8 cellular contexts compared by ENCODE assay signal in genomic region chr1:42319871-42320484, GRCh38. TPM values are rescaled to one million over a fixed set of nuclear protein-coding genes. Genes with fewer than 3 reads are reported as not detected.
DNase-seq lines count a peak whose midpoint lies in the region; ATAC-seq and TF ChIP-seq lines count a peak whose summit lies in the region.

No MANE protein-coding gene starts in this region.

- no peaks in the 10 kb centered on the region for H3K27me3 ChIP-seq in lower lobe of right lung (ENCODE audit: low read depth)

- no peak overlapping the region for H3K4me3 ChIP-seq in fibroblast of villous mesenchyme (ENCODE audit: low read depth, low read length)
- no peak overlapping the region for H3K4me3 ChIP-seq in lower lobe of right lung

- intact Hi-C loops in activated CD8-positive, alpha-beta T cell treated with anti-CD3 and anti-CD28 coated beads for 36 hours (cut with micrococcal nuclease), result no loop called here
- intact Hi-C loops in lower lobe of right lung (cut with DNase I), result no loop called here

- peaks cover 18% of the 10 kb centered on the region for H3K36me3 Mint-ChIP-seq in activated CD8-positive, alpha-beta T cell treated with anti-CD3 and anti-CD28 coated beads for 36 hours (ENCODE audit: low read depth)
- H3K36me3 Mint-ChIP-seq in stimulated activated naive B cell treated with anti-CD40 and anti-IgM and Interleukin-4, amounts not matched to agents 10 μg/mL and 1 μg/mL and 100 μg/mL, for 72 hours, result peaks cover 2 to 16% of the 10 kb centered on the region in 2 donors

- no peak for TF ChIP-seq CTCF in activated CD8-positive, alpha-beta T cell treated with anti-CD3 and anti-CD28 coated beads for 36 hours (IDR thresholded peaks at IDR 0.05)
- TF ChIP-seq CTCF in fibroblast of villous mesenchyme (IDR thresholded peaks at IDR 0.05; ENCODE audit: insufficient read depth, low read depth, low read length) (no peak), RWPE1 (conservative IDR thresholded peaks at IDR 0.05; ENCODE audit: low read depth) (no peak), lower lobe of right lung (IDR thresholded peaks at IDR 0.05) (no peak)

- peaks cover 69% of the 10 kb centered on the region for H3K4me1 ChIP-seq in lower lobe of right lung

- H3K9me3 Mint-ChIP-seq in activated CD8-positive, alpha-beta T cell treated with anti-CD3 and anti-CD28 coated beads for 36 hours, result no peaks in the 10 kb centered on the region
- H3K9me3 Mint-ChIP-seq in stimulated activated naive B cell treated with anti-CD40 and anti-IgM and Interleukin-4, amounts not matched to agents 10 μg/mL and 1 μg/mL and 100 μg/mL, for 72 hours, result no peaks in the 10 kb centered on the region

- no peaks in the 10 kb centered on the region for H3K27me3 Mint-ChIP-seq in activated CD8-positive, alpha-beta T cell treated with anti-CD3 and anti-CD28 coated beads for 36 hours
- no peaks in the 10 kb centered on the region for H3K27me3 Mint-ChIP-seq in stimulated activated naive B cell treated with anti-CD40 and anti-IgM and Interleukin-4, amounts not matched to agents 10 μg/mL and 1 μg/mL and 100 μg/mL, for 72 hours

- CTCF ChIA-PET in activated CD8-positive, alpha-beta T cell treated with anti-CD3 and anti-CD28 coated beads for 36 hours (lab: Charles Lee), result interaction anchor here (1.3 kb wide), 1 partner anchor 14 kb away, joined by 5 read pairs; no protein-coding TSS in a partner anchor
- CTCF ChIA-PET in RWPE1 (lab: Yijun Ruan, JAX), result interaction anchor here (1.2 kb wide), 1 partner anchor 52 kb away, joined by 3 read pairs; no protein-coding TSS in a partner anchor

- H3K9me3 ChIP-seq in lower lobe of right lung, result no peaks in the 10 kb centered on the region

- H3K36me3 ChIP-seq in lower lobe of right lung, result no peaks in the 10 kb centered on the region

- H3K4me3 Mint-ChIP-seq in activated CD8-positive, alpha-beta T cell treated with anti-CD3 and anti-CD28 coated beads for 36 hours, result peak overlapping the region; percentile 53
- peak overlapping the region in 1 of 2 donors; percentile 35 for H3K4me3 Mint-ChIP-seq in stimulated activated naive B cell treated with anti-CD40 and anti-IgM and Interleukin-4, amounts not matched to agents 10 μg/mL and 1 μg/mL and 100 μg/mL, for 72 hours

- peak overlapping the region; percentile 95 for H3K27ac Mint-ChIP-seq in activated CD8-positive, alpha-beta T cell treated with anti-CD3 and anti-CD28 coated beads for 36 hours
- peak overlapping the region; percentile 25 for H3K27ac Mint-ChIP-seq in stimulated activated naive B cell treated with anti-CD40 and anti-IgM and Interleukin-4, amounts not matched to agents 10 μg/mL and 1 μg/mL and 100 μg/mL, for 72 hours

- POLR2A ChIA-PET in activated CD8-positive, alpha-beta T cell treated with anti-CD3 and anti-CD28 coated beads for 36 hours (lab: Charles Lee), result interaction anchor here (1.0 to 1.2 kb wide), 2 partner anchors 9 to 10 kb away, joined by 3 read pairs; no protein-coding TSS in a partner anchor
- POLR2A ChIA-PET in RWPE1 (lab: Yijun Ruan, JAX; ENCODE audit: low non-redundant PET), result no interaction called here

- DNase-seq in NOMO-1 treated with DMSO at 0.1 percent for 48 hours (lab: John Stamatoyannopoulos, UW; ENCODE audit: unreplicated experiment) (peak; percentile 15), NOMO-1 treated with dmso at 0.1 percent for 144 hours (lab: John Stamatoyannopoulos, UW; ENCODE audit: unreplicated experiment) (no peak), fibroblast of villous mesenchyme (ENCODE audit: low read depth) (peak; percentile 38), RWPE1 (ENCODE audit: low spot score) (no peak), lower lobe of right lung (no peak)
- peak; percentile 46 for DNase-seq in activated CD8-positive, alpha-beta T cell treated with anti-CD3 and anti-CD28 coated beads for 36 hours
- no peak for DNase-seq in stimulated activated naive B cell treated with anti-CD40 and anti-IgM and Interleukin-4, amounts not matched to agents 10 μg/mL and 1 μg/mL and 100 μg/mL, for 72 hours

- ATAC-seq in activated CD8-positive, alpha-beta T cell treated with anti-CD3 and anti-CD28 coated beads for 36 hours, result peak; percentile 33
- ATAC-seq in stimulated activated naive B cell treated with anti-CD40 and anti-IgM and Interleukin-4, amounts not matched to agents 10 μg/mL and 1 μg/mL and 100 μg/mL, for 72 hours (replicated peaks), result no peak
- ATAC-seq in HG03097 (IDR thresholded peaks at IDR 0.05; ENCODE audit: low FRiP score, unreplicated experiment) (no peak), lower lobe of right lung (no peak)

- H3K4me1 Mint-ChIP-seq in activated CD8-positive, alpha-beta T cell treated with anti-CD3 and anti-CD28 coated beads for 36 hours (ENCODE audit: low read depth), result peaks cover 85% of the 10 kb centered on the region
- peaks cover 39 to 78% of the 10 kb centered on the region in 2 donors for H3K4me1 Mint-ChIP-seq in stimulated activated naive B cell treated with anti-CD40 and anti-IgM and Interleukin-4, amounts not matched to agents 10 μg/mL and 1 μg/mL and 100 μg/mL, for 72 hours

- no peak overlapping the region for H3K27ac ChIP-seq in RWPE1
- H3K27ac ChIP-seq in lower lobe of right lung, result no peak overlapping the region

RNA-seq across cellular contexts. Expression of gene FOXJ3, which starts 15.1 kb away (rescaled TPM):
- 10 to 100 TPM; 43.1 to 44.0 TPM for total RNA-seq in activated CD8-positive, alpha-beta T cell treated with anti-CD3 and anti-CD28 coated beads for 36 hours
- total RNA-seq in fibroblast of villous mesenchyme, result 28.7 and 34.5 TPM in 2 replicates
- 44.0 TPM for total RNA-seq in lower lobe of right lung

Comparison
In these comparisons a context has a peak if more than half of its experiments do, and no peak if none do; other contexts are left out.
1. DNase-seq: peak in NOMO-1 treated with DMSO at 0.1 percent for 48 hours (single experiment), activated CD8-positive, alpha-beta T cell treated with anti-CD3 and anti-CD28 coated beads for 36 hours (single experiment) and fibroblast of villous mesenchyme (single experiment); none in NOMO-1 treated with dmso at 0.1 percent for 144 hours (single experiment), stimulated activated naive B cell treated with anti-CD40 and anti-IgM and Interleukin-4, amounts not matched to agents 10 μg/mL and 1 μg/mL and 100 μg/mL, for 72 hours (single experiment), RWPE1 (single experiment) and lower lobe of right lung (single experiment).